17 cellular contexts compared by ENCODE assay signal in the genomic region with DNA sequence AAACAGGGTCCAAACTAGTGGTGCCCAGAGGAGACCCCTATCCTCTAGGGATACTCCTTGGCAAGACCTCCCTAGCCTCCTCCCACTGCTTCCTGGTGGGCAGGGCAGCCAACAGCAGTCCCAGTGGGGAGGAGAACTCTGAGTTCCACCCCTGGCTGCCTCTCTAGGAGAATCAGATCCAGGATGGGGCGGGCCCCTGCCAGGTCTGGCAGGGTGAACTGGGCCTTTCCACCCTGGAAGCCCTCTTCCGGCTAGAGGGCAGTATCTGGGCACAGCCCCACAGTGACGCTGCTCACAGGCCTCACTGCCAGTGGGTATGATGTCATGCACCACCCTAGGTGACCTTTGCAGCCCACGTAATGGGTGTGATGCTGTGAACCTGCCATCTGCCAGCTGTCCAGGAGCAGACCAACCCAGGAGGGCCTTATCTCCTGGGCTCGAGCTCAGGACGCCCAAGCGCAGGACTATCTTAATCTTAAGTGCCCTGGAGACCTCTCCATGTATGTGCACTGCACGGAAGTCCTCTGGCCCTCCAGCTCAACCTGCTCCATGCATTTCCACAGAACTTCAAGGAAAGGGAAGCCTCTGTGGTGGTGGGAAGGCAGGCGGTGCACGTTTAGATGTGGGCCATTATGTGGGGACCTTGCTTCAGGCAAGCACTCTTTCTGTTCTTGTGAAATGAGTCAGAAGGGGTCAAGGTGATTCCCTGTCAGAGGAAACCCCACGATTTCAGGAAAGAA. TPM values are rescaled to one million over a fixed set of nuclear protein-coding genes. Genes with fewer than 3 reads are reported as not detected.
DNase-seq lines count a peak whose midpoint lies in the region; ATAC-seq and TF ChIP-seq lines count a peak whose summit lies in the region.
"Had no signal": no experiment of that assay in that cellular context is flagged by ENCODE, and none has a peak within 500 bp of the region (broad histone marks: within the 10 kb centered on the region; RNA-seq: fewer than 3 reads in every experiment).

No MANE protein-coding gene starts in this region.

- 47 to 52% methylated on average over 11 of the region's 11 CpGs for WGBS in heart right ventricle, 2 donors
- WGBS in ovary, 3 donors: 57 to 83% (median 70%) methylated on average over 11 of the region's 11 CpGs
- WGBS in transverse colon (ENCODE audit: low coverage in 1 of 2), 2 donors: 79% methylated on average over 11 of the region's 11 CpGs; no CpG with 5 or more reads in 1 of the 2 donors
- WGBS in suprapubic skin: 82% methylated on average over 5 of the region's 11 CpGs

- H3K4me1 ChIP-seq in Peyer's patch: peaks cover 0 to 17% (median 8%) of the 10 kb centered on the region in 4 donors
- H3K4me1 ChIP-seq in heart right ventricle: peaks cover 27 to 93% (median 74%) of the 10 kb centered on the region in 9 donors
- peaks cover 30% of the 10 kb centered on the region for H3K4me1 ChIP-seq in ovary (ENCODE audit: insufficient read depth)
- H3K4me1 ChIP-seq in transverse colon: peaks cover 6 to 25% (median 8%) of the 10 kb centered on the region in 4 donors
- H3K4me1 ChIP-seq in suprapubic skin: peaks cover 28% of the 10 kb centered on the region

- no peaks in the 10 kb centered on the region for H3K9me3 ChIP-seq in Peyer's patch
- H3K9me3 ChIP-seq in heart right ventricle: no peaks in the 10 kb centered on the region
- no peaks in the 10 kb centered on the region for H3K9me3 ChIP-seq in ovary
- no peaks in the 10 kb centered on the region for H3K9me3 ChIP-seq in transverse colon
- H3K9me3 ChIP-seq in suprapubic skin: no peaks in the 10 kb centered on the region
- H3K9me3 ChIP-seq: lower lobe of right lung, SJSA1 had no signal

- H3K27me3 ChIP-seq in Peyer's patch: no peaks in the 10 kb centered on the region
- no peaks in the 10 kb centered on the region for H3K27me3 ChIP-seq in heart right ventricle
- H3K27me3 ChIP-seq in ovary: no peaks in the 10 kb centered on the region
- no peaks in the 10 kb centered on the region for H3K27me3 ChIP-seq in transverse colon
- no peaks in the 10 kb centered on the region for H3K27me3 ChIP-seq in suprapubic skin
- H3K27me3 ChIP-seq: SJSA1 had no signal

- TF ChIP-seq CTCF in Peyer's patch (IDR thresholded peaks at IDR 0.05): no peak
- TF ChIP-seq CTCF in heart right ventricle (IDR thresholded peaks at IDR 0.05): peak in 4 of 9 donors; percentile 12 to 36 (median 26)
- no peak for TF ChIP-seq CTCF in ovary (IDR thresholded peaks at IDR 0.05)
- peak in 1 of 5 experiments; percentile 12 for TF ChIP-seq CTCF in transverse colon (IDR thresholded peaks at IDR 0.05)
- TF ChIP-seq CTCF in suprapubic skin (IDR thresholded peaks at IDR 0.05): no peak

- in situ Hi-C loops in transverse colon (cut with MboI; ENCODE audit: low pct_ligation_motif_present in 1 of 4, low pct_unique_long_range_greater_than_20kb in 1 of 4, low sequenced_read_pairs in 3 of 4): loop anchor here (5.0 to 10.0 kb wide), 4 partner anchors 249 to 449 kb away; no protein-coding TSS in a partner anchor

- peak in 2 of 3 donors; percentile 73 to 75 for DNase-seq in Peyer's patch
- DNase-seq in heart right ventricle: peak; percentile 73 to 82
- peak in 2 of 5 donors; percentile 42 to 49 for DNase-seq in ovary
- DNase-seq in transverse colon: peak; percentile 47
- no peak for DNase-seq in suprapubic skin (ENCODE audit: low spot score in 2 of 2)
- DNase-seq in activated effector memory CD4-positive, alpha-beta T cell treated with anti-CD3 and anti-CD28 coated beads, Interleukin-2, amount 50 U/mL, for 16 hours: no peak
- DNase-seq: anterior cingulate cortex; COR-L47; lower lobe of right lung; MV-4-11; naive thymus-derived CD8-positive, alpha-beta T cell; NCI-H2081 treated with DMSO at 0.1 percent for 48 hours; NCI-H510A treated with DMSO at 0.1 percent for 48 hours had no signal

- no peaks in the 10 kb centered on the region for H3K36me3 ChIP-seq in Peyer's patch
- H3K36me3 ChIP-seq in heart right ventricle: no peaks in the 10 kb centered on the region
- no peaks in the 10 kb centered on the region for H3K36me3 ChIP-seq in ovary
- no peaks in the 10 kb centered on the region for H3K36me3 ChIP-seq in transverse colon
- no peaks in the 10 kb centered on the region for H3K36me3 ChIP-seq in suprapubic skin
- H3K36me3 ChIP-seq: lower lobe of right lung, SJSA1 had no signal

- ATAC-seq in heart right ventricle (peak; percentile 37 to 88 (median 73)), GM21825 (IDR thresholded peaks at IDR 0.05; ENCODE audit: unreplicated experiment) (no peak), HG03175 (IDR thresholded peaks at IDR 0.05; ENCODE audit: unreplicated experiment) (no peak)
- ATAC-seq: activated CD4-positive, CD25-positive, alpha-beta regulatory T cell treated with anti-CD3 and anti-CD28 coated beads, Interleukin-2, amount 50 U/mL, for 24 hours; naive thymus-derived CD8-positive, alpha-beta T cell had no signal

- H3K27ac ChIP-seq in Peyer's patch (peak overlapping the region in 2 of 4 donors; percentile 8 to 46), heart right ventricle (peak overlapping the region; percentile 50 to 92 (median 86)), ovary (peak overlapping the region; percentile 44 to 78), transverse colon (peak overlapping the region in 3 of 4 donors; percentile 4 to 38 (median 10)), suprapubic skin (no peak overlapping the region)
- H3K27ac ChIP-seq: lower lobe of right lung, SJSA1 had no signal

- H3K4me3 ChIP-seq in Peyer's patch (no peak overlapping the region), heart right ventricle (no peak overlapping the region), ovary (no peak overlapping the region), transverse colon (no peak overlapping the region), suprapubic skin (no peak overlapping the region)
- H3K4me3 ChIP-seq: lower lobe of right lung, SJSA1 had no signal

- TF ChIP-seq EP300 in ovary (IDR thresholded peaks at IDR 0.05) (no peak), transverse colon (IDR thresholded peaks at IDR 0.05; ENCODE audit: low read depth) (no peak), suprapubic skin (IDR thresholded peaks at IDR 0.05) (no peak)

- TF ChIP-seq POLR2A in Peyer's patch (IDR thresholded peaks at IDR 0.05) (no peak), ovary (IDR thresholded peaks at IDR 0.05) (no peak), transverse colon (IDR thresholded peaks at IDR 0.05) (no peak), suprapubic skin (IDR thresholded peaks at IDR 0.05) (no peak)

- intact Hi-C loops in heart right ventricle (cut with DNase I) (loop anchor here in 4 of 10 donors (1.0 to 10.0 kb wide), 3 partner anchors 25 to 249 kb away; a partner anchor contains a TSS), ovary (cut with DNase I) (loop anchor here in 1 of 4 donors (10.0 kb wide), 1 partner anchor 449 kb away; no protein-coding TSS in a partner anchor), transverse colon (cut with DNase I; ENCODE audit: low total_unique reads) (no loop called here)

RNA-seq across cellular contexts. Expression of a gene that starts 31.8 kb away (rescaled TPM):
- 10 to 100 TPM in 3 of 4 donors, 1 to 10 TPM in 1; 6.7 to 95.7 (median 10.2) TPM for total RNA-seq in Peyer's patch
- total RNA-seq in heart right ventricle: 10 to 100 TPM; 28.1 to 48.4 (median 39.0) TPM
- polyA plus RNA-seq in heart right ventricle: 10 to 100 TPM; 16.1 to 17.1 TPM
- total RNA-seq in ovary: 10 to 100 TPM; 18.6 to 68.5 (median 53.8) TPM
- polyA plus RNA-seq in ovary: 10 to 100 TPM; 28.8 to 67.3 TPM
- total RNA-seq in transverse colon: 10 to 100 TPM in 3 of 4 donors, 1 to 10 TPM in 1; 9.1 to 15.9 (median 15.0) TPM
- 10 to 100 TPM in 1 of 4 donors, 1 to 10 TPM in 3; 5.7 to 16.8 (median 7.9) TPM for total RNA-seq in suprapubic skin

RNA-seq across cellular contexts. Expression of a gene that starts 44.2 kb away (rescaled TPM):
- total RNA-seq in Peyer's patch (10 to 100 TPM in 3 of 4 donors, 1 to 10 TPM in 1; 6.6 to 42.7 (median 33.5) TPM), heart right ventricle (10 to 100 TPM in 8 of 10 donors, 1 to 10 TPM in 2; 9.5 to 37.5 (median 12.7) TPM), ovary (1 to 10 TPM in 4 of 7 donors, under 1 TPM in 3; 0.48 to 1.6 (median 1.3) TPM), transverse colon (10 to 100 TPM in 3 of 4 donors, 1 to 10 TPM in 1; 8.6 to 21.4 (median 12.6) TPM), suprapubic skin (10 to 100 TPM in 3 of 4 donors, 1 to 10 TPM in 1; 5.5 to 15.9 (median 12.8) TPM)
- polyA plus RNA-seq in heart right ventricle (1 to 10 TPM; 7.1 to 8.2 TPM), ovary (1 to 10 TPM in 1 of 2 donors, under 1 TPM in 1; 0.44 to 1.0 TPM)
- total RNA-seq: naive thymus-derived CD8-positive, alpha-beta T cell; SJSA1 had no signal
- polyA plus RNA-seq: naive thymus-derived CD8-positive, alpha-beta T cell had no signal

Comparison
In these comparisons a context has a peak if more than half of its experiments do, and no peak if none do; other contexts are left out.
1. DNase-seq: peak in Peyer's patch (2 of 3), heart right ventricle (2 of 2) and transverse colon (single experiment); none in suprapubic skin (0 of 2) and activated effector memory CD4-positive, alpha-beta T cell treated with anti-CD3 and anti-CD28 coated beads, Interleukin-2, amount 50 U/mL, for 16 hours (single experiment).
2. ATAC-seq: peak in heart right ventricle (8 of 8); none in GM21825 (single experiment) and HG03175 (single experiment).